In the genomic region with DNA sequence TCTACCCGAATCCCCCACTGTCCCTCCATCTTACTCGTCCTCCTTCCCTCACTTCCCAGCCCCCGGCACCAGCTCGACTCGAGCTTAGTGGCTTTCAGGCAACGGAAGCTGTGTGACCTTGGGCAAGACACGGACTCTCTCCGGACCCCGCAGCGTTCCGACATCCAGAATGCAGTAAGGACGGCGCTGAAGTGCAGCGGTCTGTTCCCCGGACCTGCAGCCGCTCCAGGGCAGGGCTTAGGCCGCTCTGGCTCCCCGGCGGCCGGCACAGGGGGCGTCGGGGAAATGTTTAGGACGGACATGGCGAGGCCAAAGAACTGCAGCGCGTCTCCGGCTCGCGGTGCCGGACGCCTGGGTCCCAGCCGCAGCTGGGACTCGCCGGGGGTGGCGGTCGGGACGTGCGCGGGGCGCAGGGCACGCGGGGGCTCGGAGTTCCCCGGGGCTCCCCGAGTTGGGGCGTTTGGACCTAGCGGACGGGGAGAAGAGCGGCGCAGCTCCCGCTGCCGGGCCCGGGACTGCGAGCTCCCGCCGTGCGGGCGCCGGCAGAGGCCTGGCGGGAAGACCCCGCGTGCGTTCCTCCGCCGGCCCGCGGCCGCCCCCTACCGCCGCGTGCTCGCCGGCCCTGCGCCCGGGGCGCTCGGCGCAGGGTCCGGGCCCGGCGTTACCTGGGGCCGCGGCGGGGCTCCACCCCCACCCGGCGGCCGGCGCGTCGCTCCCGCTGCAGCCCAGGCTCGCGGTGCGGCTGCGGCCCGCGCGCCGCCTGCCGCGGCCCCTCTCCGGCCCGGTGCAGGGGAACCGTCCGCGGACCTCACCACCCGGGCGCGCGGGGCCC, we compare ENCODE assay signal across 8 cellular contexts. TPM values are rescaled to one million over a fixed set of nuclear protein-coding genes. Genes with fewer than 3 reads are reported as not detected.
DNase-seq lines count a peak whose midpoint lies in the region; ATAC-seq and TF ChIP-seq lines count a peak whose summit lies in the region.

No MANE protein-coding gene starts in this region.

- peak; percentile 13 for TF ChIP-seq CTCF in CD14-positive monocyte (IDR thresholded peaks at IDR 0.05)

- WGBS in ectodermal cell, 2 experiments = 1% methylated on average over 110 of the region's 110 CpGs

- H3K36me3 ChIP-seq in SK-N-MC (ENCODE audit: insufficient read depth, low read length) (no peaks in the 10 kb centered on the region), ectodermal cell (ENCODE audit: control insufficient read depth, insufficient read depth, low read length) (no peaks in the 10 kb centered on the region)

- no peaks in the 10 kb centered on the region for H3K9me3 Mint-ChIP-seq in CD14-positive monocyte

- peak overlapping the region; percentile 79 for H3K9ac ChIP-seq in SK-N-MC (ENCODE audit: insufficient read length)

- H3K27ac ChIP-seq in SK-N-MC = peak overlapping the region; percentile 36; the same call in 1 of the 2 replicates
- H3K27ac ChIP-seq in ectodermal cell (ENCODE audit: insufficient read depth, low read depth, low read length, poor library complexity, severe bottlenecking) = no peak overlapping the region

- intact Hi-C loops in CD14-positive monocyte (cut with micrococcal nuclease) = loop anchor here in 1 of 2 donors (10.0 kb wide), 1 partner anchor 352 kb away; a partner anchor contains a TSS

- H3K4me3 Mint-ChIP-seq in CD14-positive monocyte = peak overlapping the region; percentile 89 to 94

- DNase-seq in CD14-positive monocyte (ENCODE audit: low spot score) (no peak), SK-N-MC (ENCODE audit: low read depth, low spot score) (no peak), globus pallidus (ENCODE audit: low spot score) (no peak), NCI-H2029 (lab: John Stamatoyannopoulos, UW) (no peak)

- H3K4me3 ChIP-seq in SK-N-MC (peak overlapping the region; percentile 88), ectodermal cell (ENCODE audit: insufficient read depth, low read depth, low read length) (peak overlapping the region; percentile 53), mononuclear cell (ENCODE audit: low read length) (peak overlapping the region; percentile 59)

- ATAC-seq in GM18520 (IDR thresholded peaks at IDR 0.05; ENCODE audit: unreplicated experiment) (peak; percentile 37), HG03045 (IDR thresholded peaks at IDR 0.05; ENCODE audit: unreplicated experiment) (peak; percentile 51)

- H3K4me1 Mint-ChIP-seq in CD14-positive monocyte = peaks cover 69% of the 10 kb centered on the region

- H3K4me1 ChIP-seq in ectodermal cell (ENCODE audit: control insufficient read depth, insufficient read depth, low read length) (peaks cover 18% of the 10 kb centered on the region), mononuclear cell (ENCODE audit: insufficient read depth, low read length) (peaks cover 81% of the 10 kb centered on the region)

- peaks cover 0 to 1% (median 0%) of the 10 kb centered on the region in 3 donors for H3K27me3 Mint-ChIP-seq in CD14-positive monocyte (ENCODE audit: low read depth in 3 of 3)

- H3K9me3 ChIP-seq in SK-N-MC (ENCODE audit: low read depth, low read length) (no peaks in the 10 kb centered on the region), ectodermal cell (ENCODE audit: control insufficient read depth, low read length) (no peaks in the 10 kb centered on the region), mononuclear cell (ENCODE audit: low read depth, low read length) (no peaks in the 10 kb centered on the region)

- H3K36me3 Mint-ChIP-seq in CD14-positive monocyte = peaks cover 0 to 12% of the 10 kb centered on the region in 2 donors

- H3K27me3 ChIP-seq in ectodermal cell (ENCODE audit: control insufficient read depth, insufficient read depth, low read length, poor library complexity, severe bottlenecking) = peaks cover 46% of the 10 kb centered on the region
- no peaks in the 10 kb centered on the region for H3K27me3 ChIP-seq in mononuclear cell (ENCODE audit: insufficient read depth, low read length)

- peak overlapping the region; percentile 92 to 96 (median 95) for H3K27ac Mint-ChIP-seq in CD14-positive monocyte

RNA-seq across cellular contexts. Expression of a gene that starts 5.6 kb away (rescaled TPM):
- 1 to 10 TPM; 1.9 to 3.1 TPM for polyA plus RNA-seq in CD14-positive monocyte
- 101 TPM for polyA plus RNA-seq in ectodermal cell (2013, experiment 1 of 4)
- 94.6 TPM for polyA plus RNA-seq in ectodermal cell (2013, experiment 2 of 4)
- 87.6 TPM for polyA plus RNA-seq in ectodermal cell (2013, experiment 3 of 4)
- polyA plus RNA-seq in ectodermal cell (2013, experiment 4 of 4) = 102 TPM
- total RNA-seq in mononuclear cell = 24.9 TPM

RNA-seq across cellular contexts. Expression of a gene that starts 6.3 kb away (rescaled TPM):
- not detected for polyA plus RNA-seq in CD14-positive monocyte
- polyA plus RNA-seq in ectodermal cell (2013, experiment 1 of 4) = not detected
- not detected for polyA plus RNA-seq in ectodermal cell (2013, experiment 2 of 4)
- polyA plus RNA-seq in ectodermal cell (2013, experiment 3 of 4) = not detected
- polyA plus RNA-seq in ectodermal cell (2013, experiment 4 of 4) = not detected
- 0.10 TPM for total RNA-seq in mononuclear cell
